Comparison of ENCODE assay signal across 8 cellular contexts in genomic region chr1:180415985-180416633, GRCh38.
DNase-seq lines count a peak whose midpoint lies in the region; ATAC-seq and TF ChIP-seq lines count a peak whose summit lies in the region.

No MANE protein-coding gene starts in this region.

- no peaks in the 10 kb centered on the region for H3K9me3 ChIP-seq in right lobe of liver
- H3K9me3 ChIP-seq in CD8-positive, alpha-beta memory T cell (ENCODE audit: low read length), result no peaks in the 10 kb centered on the region

- H3K27ac Mint-ChIP-seq in T-helper 2 cell treated with Interferon-gamma antibody and Interleukin-4, amounts not matched to agents 5 μg/mL and 100 μg/mL, for 36 hours, result no peak overlapping the region
- peak overlapping the region in 1 of 8 donors; percentile 47 for H3K27ac Mint-ChIP-seq in CD8-positive, alpha-beta memory T cell

- H3K27me3 Mint-ChIP-seq in T-helper 2 cell treated with Interferon-gamma antibody and Interleukin-4, amounts not matched to agents 5 μg/mL and 100 μg/mL, for 36 hours (ENCODE audit: low read depth), result no peaks in the 10 kb centered on the region
- peaks cover 0 to 1% of the 10 kb centered on the region in 2 donors for H3K27me3 Mint-ChIP-seq in CD8-positive, alpha-beta memory T cell

- CTCF ChIA-PET in AG04449 (lab: Yijun Ruan, JAX), result interaction anchor here (0.6 to 6.5 kb wide), 26 partner anchors 9 to 607 kb away, joined by 3 to 67 read pairs (median 4); no protein-coding TSS in a partner anchor
- CTCF ChIA-PET in CD8-positive, alpha-beta memory T cell (lab: Charles Lee), result interaction anchor here (1.0 kb wide), 1 partner anchor 16 kb away, joined by 3 read pairs; no protein-coding TSS in a partner anchor

- POLR2A ChIA-PET in AG04449 (lab: Yijun Ruan, JAX), result interaction anchor here (0.6 kb wide), 1 partner anchor 11 kb away, joined by 4 read pairs; no protein-coding TSS in a partner anchor
- POLR2A ChIA-PET in CD8-positive, alpha-beta memory T cell (lab: Charles Lee), result no interaction called here

- H3K27ac ChIP-seq in right lobe of liver, result no peak overlapping the region
- no peak overlapping the region for H3K27ac ChIP-seq in CD8-positive, alpha-beta memory T cell (ENCODE audit: low read depth, low read length)

- no peak for DNase-seq in AG04449 (ENCODE audit: low read depth, low spot score)
- peak; percentile 59 for DNase-seq in NCI-H2227 (lab: John Stamatoyannopoulos, UW; ENCODE audit: unreplicated experiment)
- DNase-seq in astrocyte of the spinal cord (ENCODE audit: low read depth, low spot score), result peak; percentile 48
- no peak for DNase-seq in right lobe of liver
- no peak for DNase-seq in T-helper 2 cell treated with Interferon-gamma antibody and Interleukin-4, amounts not matched to agents 5 μg/mL and 100 μg/mL, for 36 hours (ENCODE audit: low spot score)
- no peak for DNase-seq in CD8-positive, alpha-beta memory T cell

- TF ChIP-seq CTCF in AG04449 (IDR thresholded peaks at IDR 0.05; ENCODE audit: insufficient read depth, low read length, missing control alignments), result peak; percentile 33
- TF ChIP-seq CTCF in GM12875 (IDR thresholded peaks at IDR 0.05; ENCODE audit: borderline replicate concordance, insufficient read depth, low read depth, low read length), result peak; percentile 26; the same call in 1 of the 2 replicates
- peak; percentile 55 for TF ChIP-seq CTCF in astrocyte of the spinal cord (IDR thresholded peaks at IDR 0.05; ENCODE audit: low read depth, low read length)
- TF ChIP-seq CTCF in right lobe of liver (IDR thresholded peaks at IDR 0.05), result peak; percentile 67 to 73 (median 70)

- no peaks in the 10 kb centered on the region for H3K27me3 ChIP-seq in right lobe of liver
- no peaks in the 10 kb centered on the region for H3K27me3 ChIP-seq in CD8-positive, alpha-beta memory T cell (ENCODE audit: insufficient read depth, low read length, poor library complexity, severe bottlenecking)

- H3K4me3 ChIP-seq in AG04449 (ENCODE audit: low read depth, low read length), result no peak overlapping the region
- H3K4me3 ChIP-seq in GM12875 (ENCODE audit: low read depth, low read length), result no peak overlapping the region
- H3K4me3 ChIP-seq in astrocyte of the spinal cord (ENCODE audit: low read depth, low read length), result no peak overlapping the region
- no peak overlapping the region for H3K4me3 ChIP-seq in right lobe of liver
- no peak overlapping the region for H3K4me3 ChIP-seq in CD8-positive, alpha-beta memory T cell (ENCODE audit: low read length)

- no peak for TF ChIP-seq POLR2A in right lobe of liver (IDR thresholded peaks at IDR 0.05)

- H3K4me3 Mint-ChIP-seq in T-helper 2 cell treated with Interferon-gamma antibody and Interleukin-4, amounts not matched to agents 5 μg/mL and 100 μg/mL, for 36 hours, result no peak overlapping the region
- H3K4me3 Mint-ChIP-seq in CD8-positive, alpha-beta memory T cell, result no peak overlapping the region

- intact Hi-C loops in right lobe of liver (cut with DNase I), result loop anchor here (5.0 to 10.0 kb wide), 2 partner anchors 161 to 164 kb away; no protein-coding TSS in a partner anchor

- 24% methylated on average over 2 of the region's 2 CpGs for WGBS in right lobe of liver (ENCODE audit: insufficient coverage, low coverage, low lambda C conversion rate, missing lambda C conversion rate)

- ATAC-seq in right lobe of liver, result peak; percentile 56 to 69 (median 64)
- no peak for ATAC-seq in GM18502 (IDR thresholded peaks at IDR 0.05; ENCODE audit: poor library complexity, unreplicated experiment)

- peaks cover 2% of the 10 kb centered on the region for H3K4me1 Mint-ChIP-seq in T-helper 2 cell treated with Interferon-gamma antibody and Interleukin-4, amounts not matched to agents 5 μg/mL and 100 μg/mL, for 36 hours (ENCODE audit: low read depth)
- peaks cover 0 to 10% (median 5%) of the 10 kb centered on the region in 3 donors for H3K4me1 Mint-ChIP-seq in CD8-positive, alpha-beta memory T cell

- H3K9me3 Mint-ChIP-seq in T-helper 2 cell treated with Interferon-gamma antibody and Interleukin-4, amounts not matched to agents 5 μg/mL and 100 μg/mL, for 36 hours, result no peaks in the 10 kb centered on the region
- H3K9me3 Mint-ChIP-seq in CD8-positive, alpha-beta memory T cell, result peaks cover 0 to 17% (median 8%) of the 10 kb centered on the region in 5 donors

- no peaks in the 10 kb centered on the region for H3K4me1 ChIP-seq in right lobe of liver
- H3K4me1 ChIP-seq in CD8-positive, alpha-beta memory T cell (ENCODE audit: insufficient read depth, low read length), result no peaks in the 10 kb centered on the region

- in situ Hi-C loops in astrocyte of the spinal cord (cut with HindIII; ENCODE audit: low sequenced_read_pairs), result no loop called here

- H3K36me3 Mint-ChIP-seq in T-helper 2 cell treated with Interferon-gamma antibody and Interleukin-4, amounts not matched to agents 5 μg/mL and 100 μg/mL, for 36 hours (ENCODE audit: low read depth), result peaks cover 9% of the 10 kb centered on the region
- H3K36me3 Mint-ChIP-seq in CD8-positive, alpha-beta memory T cell, result peaks cover 25 to 53% (median 41%) of the 10 kb centered on the region in 3 donors

- H3K36me3 ChIP-seq in right lobe of liver, result no peaks in the 10 kb centered on the region
- H3K36me3 ChIP-seq in CD8-positive, alpha-beta memory T cell (ENCODE audit: insufficient read depth, low read length), result no peaks in the 10 kb centered on the region

Comparison
In these comparisons a context has a peak if more than half of its experiments do, and no peak if none do; other contexts are left out.
1. DNase-seq: peak in NCI-H2227 (single experiment) and astrocyte of the spinal cord (single experiment); none in AG04449 (single experiment), right lobe of liver (0 of 3), T-helper 2 cell treated with Interferon-gamma antibody and Interleukin-4, amounts not matched to agents 5 μg/mL and 100 μg/mL, for 36 hours (single experiment) and CD8-positive, alpha-beta memory T cell (0 of 5).
2. Peak in every context shown above with its lines, with median percentiles within 50 percentile points of each other: CTCF ChIP-seq.